In genomic region chr20:10524643-10525042, GRCh38 we compare ENCODE assay signal across 10 cellular contexts.
DNase-seq lines count a peak whose midpoint lies in the region; ATAC-seq and TF ChIP-seq lines count a peak whose summit lies in the region.
"Had no signal": no experiment of that assay in that cellular context is flagged by ENCODE, and none has a peak within 500 bp of the region (broad histone marks: within the 10 kb centered on the region; RNA-seq: fewer than 3 reads in every experiment).

No MANE protein-coding gene starts in this region.

- H3K4me2 ChIP-seq in osteoblast (ENCODE audit: insufficient read depth, low read length): peak overlapping the region; percentile 1

- CTCF ChIA-PET in HEK293 (lab: Yijun Ruan, JAX): no interaction called here

- ATAC-seq in HG03469 (IDR thresholded peaks at IDR 0.05; ENCODE audit: unreplicated experiment) (no peak), HG03175 (IDR thresholded peaks at IDR 0.05; ENCODE audit: unreplicated experiment) (no peak)

- no peaks in the 10 kb centered on the region for H3K79me2 ChIP-seq in osteoblast (ENCODE audit: insufficient read depth, low read length)

- peak overlapping the region; percentile 55 for H2AFZ ChIP-seq in osteoblast (ENCODE audit: low read length)

- DNase-seq in NCI-H510A (lab: John Stamatoyannopoulos, UW): peak; percentile 38
- DNase-seq in coronary artery (ENCODE audit: low spot score): no peak
- DNase-seq in osteoblast (ENCODE audit: insufficient read length, low spot score, missing footprints): no peak
- DNase-seq in NOMO-1 (lab: John Stamatoyannopoulos, UW; ENCODE audit: unreplicated experiment in 2 of 2): no peak
- DNase-seq in activated CD4-positive, alpha-beta T cell treated with anti-CD3 and anti-CD28 coated beads, Interleukin-2, amount 50 U/mL, for 48 hours: no peak
- DNase-seq: activated CD4-positive, alpha-beta T cell treated with anti-CD3 and anti-CD28 coated beads for 4 hours; DMS79 had no signal

- TF ChIP-seq CTCF in HEK293 (tag by site-specific recombination; IDR thresholded peaks at IDR 0.05): no peak
- TF ChIP-seq CTCF in coronary artery (IDR thresholded peaks at IDR 0.05): no peak
- no peak for TF ChIP-seq CTCF in osteoblast (IDR thresholded peaks at IDR 0.05; ENCODE audit: extremely low read depth, low read depth, low read length)

- no peaks in the 10 kb centered on the region for H4K20me1 ChIP-seq in osteoblast (ENCODE audit: insufficient read depth, low read length)

- no peaks in the 10 kb centered on the region for H3K36me3 ChIP-seq in HEK293 (ENCODE audit: control insufficient read depth in 2 of 2, insufficient read depth in 1 of 2, low read length in 2 of 2)
- no peaks in the 10 kb centered on the region for H3K36me3 ChIP-seq in osteoblast (ENCODE audit: insufficient read depth, low read length)

- no peak overlapping the region for H3K27ac ChIP-seq in HEK293 (ENCODE audit: extremely low read depth, low read depth, low read length)
- peak overlapping the region; percentile 7 to 63 for H3K27ac ChIP-seq in coronary artery
- peak overlapping the region; percentile 64 for H3K27ac ChIP-seq in osteoblast (ENCODE audit: low read depth, low read length)

- H3K4me1 ChIP-seq in HEK293 (ENCODE audit: control insufficient read depth, insufficient read depth, low read length): peaks cover 27% of the 10 kb centered on the region
- H3K4me1 ChIP-seq in osteoblast (ENCODE audit: insufficient read depth, low read length): peaks cover 24% of the 10 kb centered on the region

- POLR2A ChIA-PET in HEK293 (lab: Yijun Ruan, JAX): no interaction called here

- H3K4me3 ChIP-seq in HEK293 (ENCODE audit: low read depth, low read length) (no peak overlapping the region), coronary artery (no peak overlapping the region), osteoblast (ENCODE audit: insufficient read depth, low read length) (no peak overlapping the region)

- H3K9me3 ChIP-seq in HEK293 (ENCODE audit: control insufficient read depth, insufficient read depth, low read depth, low read length) (no peaks in the 10 kb centered on the region), osteoblast (ENCODE audit: low read depth, low read length) (no peaks in the 10 kb centered on the region)

- H3K27me3 ChIP-seq in osteoblast (ENCODE audit: insufficient read depth, low read length): no peaks in the 10 kb centered on the region

TF ChIP-seq in HEK293, 187 proteins besides CTCF, POLR2A, EP300 and RAD21:
- TF ChIP-seq ZBTB7A (tag by site-specific recombination; IDR thresholded peaks at IDR 0.05; ENCODE audit: low read depth) (no peak), ZSCAN23 (tag by site-specific recombination; IDR thresholded peaks at IDR 0.05) (no peak), FEZF1 (tag by site-specific recombination; IDR thresholded peaks at IDR 0.05) (peak; percentile 46), ZNF521 (tag by site-specific recombination; IDR thresholded peaks at IDR 0.05) (no peak), ZNF18 (tag by site-specific recombination; IDR thresholded peaks at IDR 0.05) (no peak), ZNF394 (tag by site-specific recombination; IDR thresholded peaks at IDR 0.05; ENCODE audit: borderline replicate concordance) (peak; percentile 36; the same call in 1 of the 2 replicates), ZNF302 (tag by site-specific recombination; IDR thresholded peaks at IDR 0.05; ENCODE audit: low read depth) (no peak)
